8 cellular contexts compared by ENCODE assay signal in the genomic region with DNA sequence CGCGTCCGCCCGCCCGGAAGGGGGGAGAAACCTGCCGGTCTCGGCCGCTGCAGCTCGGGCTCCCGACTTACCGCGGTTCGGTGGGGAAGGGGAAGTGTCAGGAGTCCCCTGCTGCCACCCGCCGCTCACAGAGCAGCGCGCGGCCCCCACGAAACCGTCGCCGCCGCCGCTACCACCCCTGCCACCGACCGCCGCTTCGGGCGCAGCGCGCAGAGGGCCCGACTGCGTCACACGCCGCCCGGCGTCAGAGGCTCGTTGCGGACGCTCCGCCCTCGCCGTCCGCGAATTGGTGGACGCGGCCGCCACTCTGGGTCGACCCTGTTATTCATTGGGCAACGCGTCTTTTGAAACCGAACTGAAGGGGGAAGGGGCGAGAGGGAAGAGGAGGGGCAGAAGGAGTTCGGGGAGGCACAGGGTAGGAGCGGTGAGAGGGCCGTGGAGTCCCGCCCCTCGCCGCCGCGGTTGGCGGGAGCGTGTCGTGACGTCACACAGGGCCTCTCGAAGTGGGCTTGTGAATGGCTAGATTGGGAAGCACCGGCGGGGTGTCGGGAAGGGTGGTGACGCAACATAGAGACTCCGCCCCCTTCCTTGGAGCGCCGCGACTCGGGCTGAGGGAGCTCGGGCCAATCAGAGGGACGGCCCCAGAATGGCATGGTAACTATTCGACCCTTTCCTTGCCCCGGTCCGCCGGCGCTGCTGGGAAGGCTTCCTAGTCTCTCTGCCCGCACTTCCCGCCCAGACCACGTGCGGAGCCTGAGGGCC. TPM values are rescaled to one million over a fixed set of nuclear protein-coding genes. Genes with fewer than 3 reads are reported as not detected.
DNase-seq lines count a peak whose midpoint lies in the region; ATAC-seq and TF ChIP-seq lines count a peak whose summit lies in the region.

TSS of gene NUP98 (minus strand) at position 226 of the 762 bp plus-strand sequence. CDS start 15,437 bp downstream, outside the sequence.

- H3K9me2 ChIP-seq in SK-N-SH: no peaks in the 10 kb centered on the region

- TF ChIP-seq EP300 in SK-N-SH (IDR thresholded peaks at IDR 0.05; ENCODE audit: borderline replicate concordance in 1 of 2, low read depth in 1 of 2, low read length in 1 of 2) (no peak), gastroesophageal sphincter (IDR thresholded peaks at IDR 0.05) (no peak)

- H3K27me3 ChIP-seq in SK-N-SH (ENCODE audit: insufficient read depth) (no peaks in the 10 kb centered on the region), gastroesophageal sphincter (no peaks in the 10 kb centered on the region), neutrophil (no peaks in the 10 kb centered on the region)

- under 1% methylated on average over 32 of the region's 86 CpGs for WGBS in SK-N-SH (ENCODE audit: low lambda C conversion rate)
- WGBS in gastroesophageal sphincter (ENCODE audit: low coverage in 1 of 2), 2 donors: 0% methylated on average over 14 to 19 of the region's 86 CpGs

- H3K9me3 ChIP-seq in SK-N-SH: no peaks in the 10 kb centered on the region
- H3K9me3 ChIP-seq in gastroesophageal sphincter: no peaks in the 10 kb centered on the region
- no peaks in the 10 kb centered on the region for H3K9me3 ChIP-seq in neutrophil

- peaks cover 7% of the 10 kb centered on the region for H3F3A ChIP-seq in SK-N-SH (replicated peaks; ENCODE audit: insufficient read depth)

- H3K4me3 ChIP-seq in SK-N-SH (ENCODE audit: low read depth in 2 of 2, low read length in 1 of 2) (peak within 1 kb of the TSS; percentile 73 to 81), gastroesophageal sphincter (peak within 1 kb of the TSS; percentile 92 to 97), neutrophil (ENCODE audit: low read depth in 1 of 2, low read length in 1 of 2) (peak within 1 kb of the TSS; percentile 83)

- DNase-seq in GM04504 (ENCODE audit: low read depth): peak; percentile 100
- peak; percentile 96 for DNase-seq in NCI-H1048 (lab: John Stamatoyannopoulos, UW)
- peak; percentile 97 for DNase-seq in SK-N-SH
- peak; percentile 100 for DNase-seq in activated naive CD4-positive, alpha-beta T cell treated with anti-CD3 and anti-CD28 coated beads, Interleukin-2, amount 50 U/mL, for 16 hours
- DNase-seq in substantia nigra (lab: John Stamatoyannopoulos, UW): peak; percentile 89 to 100 (median 99)

- H3K4me2 ChIP-seq in SK-N-SH: peak within 1 kb of the TSS; percentile 90

- H2AFZ ChIP-seq in SK-N-SH (ENCODE audit: low read depth): peak within 1 kb of the TSS; percentile 98

- no peak for TF ChIP-seq CTCF in SK-N-SH (IDR thresholded peaks at IDR 0.05)
- peak in 2 of 4 experiments; percentile 19 to 35 for TF ChIP-seq CTCF in gastroesophageal sphincter (IDR thresholded peaks at IDR 0.05)
- TF ChIP-seq CTCF in neutrophil (IDR thresholded peaks at IDR 0.05): peak; percentile 63

- ATAC-seq in HG02571 (IDR thresholded peaks at IDR 0.05; ENCODE audit: unreplicated experiment): peak; percentile 90
- peak; percentile 94 for ATAC-seq in gastroesophageal sphincter

- CTCF ChIA-PET in SK-N-SH (lab: Yijun Ruan, JAX): interaction anchor here (0.6 to 2.3 kb wide), 3 partner anchors 11 to 57 kb away, joined by 3 to 34 read pairs (median 4); partner anchors contain the start of genes PGAP2 and STIM1

- no peak for TF ChIP-seq RAD21 in SK-N-SH (IDR thresholded peaks at IDR 0.05; ENCODE audit: low read length)

- H3K4me1 ChIP-seq in SK-N-SH (ENCODE audit: control insufficient read depth in 1 of 2, insufficient read depth in 2 of 2, low read depth in 1 of 2, low read length in 1 of 2) (peaks cover 0 to 5% of the 10 kb centered on the region in 2 experiments; a peak in 2 of 4 replicates), gastroesophageal sphincter (peaks cover 0 to 44% (median 22%) of the 10 kb centered on the region in 3 donors), neutrophil (ENCODE audit: control insufficient read depth in 1 of 2, insufficient read depth in 1 of 2, low read depth in 1 of 2, low read length in 1 of 2) (peaks cover 26 to 31% of the 10 kb centered on the region in 2 experiments)

- peak; percentile 99 for TF ChIP-seq POLR2A in gastroesophageal sphincter (IDR thresholded peaks at IDR 0.05)

- peaks cover 0 to 18% of the 10 kb centered on the region in 2 experiments for H3K36me3 ChIP-seq in SK-N-SH (replicated peaks in 1 of 2; ENCODE audit: control insufficient read depth in 1 of 2, insufficient read depth in 2 of 2, low read length in 1 of 2)
- peaks cover 0 to 22% of the 10 kb centered on the region in 2 donors for H3K36me3 ChIP-seq in gastroesophageal sphincter
- H3K36me3 ChIP-seq in neutrophil: peaks cover 25% of the 10 kb centered on the region

- H3K9ac ChIP-seq in SK-N-SH: peak within 1 kb of the TSS; percentile 95

- H3K79me2 ChIP-seq in SK-N-SH (ENCODE audit: insufficient read depth): peaks cover 57% of the 10 kb centered on the region

- POLR2A ChIA-PET in SK-N-SH (lab: Yijun Ruan, JAX): interaction anchor here (0.7 to 1.5 kb wide), 3 partner anchors 10 to 39 kb away, joined by 3 to 4 read pairs (median 3); no protein-coding TSS in a partner anchor

- peaks cover 36% of the 10 kb centered on the region for H4K20me1 ChIP-seq in SK-N-SH (ENCODE audit: insufficient read depth)

- H3K27ac ChIP-seq in SK-N-SH (ENCODE audit: low read depth in 2 of 2, low read length in 1 of 2) (peak within 1 kb of the TSS; percentile 89), gastroesophageal sphincter (peak within 1 kb of the TSS; percentile 96 to 99 (median 96)), neutrophil (peak within 1 kb of the TSS; percentile 97), substantia nigra (ENCODE audit: low read depth, low read length, poor library complexity, severe bottlenecking) (peak within 1 kb of the TSS; percentile 92)

TF ChIP-seq in SK-N-SH, 30 proteins besides CTCF, POLR2A, EP300 and RAD21 (continues in another document):
- TF ChIP-seq TAF1 (IDR thresholded peaks at IDR 0.05; ENCODE audit: borderline replicate concordance, low read depth, low read length): peak; percentile 59
- TF ChIP-seq REST (IDR thresholded peaks at IDR 0.05; ENCODE audit: low read depth, low read length): 0 out of 2 replicates have a peak, but pooled peaks have one; percentile 11
- no peak for TF ChIP-seq FOXJ3 (CRISPR knock-in tag; IDR thresholded peaks at IDR 0.05)
- peak; percentile 100 for TF ChIP-seq PBX3 (IDR thresholded peaks at IDR 0.05)
- TF ChIP-seq MXI1 (IDR thresholded peaks at IDR 0.05; ENCODE audit: low read depth, low read length): peak; percentile 87
- no peak for TF ChIP-seq SMC3 (IDR thresholded peaks at IDR 0.05; ENCODE audit: low read depth, low read length)
- TF ChIP-seq TEAD4 (IDR thresholded peaks at IDR 0.05; ENCODE audit: borderline replicate concordance, insufficient read depth): 0 out of 2 replicates have a peak, but pooled peaks have one; percentile 21
- no peak; the same call in 1 of the 2 replicates for TF ChIP-seq ELF1 (IDR thresholded peaks at IDR 0.05)
- TF ChIP-seq RCOR1 (IDR thresholded peaks at IDR 0.05; ENCODE audit: low read length): no peak
- TF ChIP-seq, protein P1, sequence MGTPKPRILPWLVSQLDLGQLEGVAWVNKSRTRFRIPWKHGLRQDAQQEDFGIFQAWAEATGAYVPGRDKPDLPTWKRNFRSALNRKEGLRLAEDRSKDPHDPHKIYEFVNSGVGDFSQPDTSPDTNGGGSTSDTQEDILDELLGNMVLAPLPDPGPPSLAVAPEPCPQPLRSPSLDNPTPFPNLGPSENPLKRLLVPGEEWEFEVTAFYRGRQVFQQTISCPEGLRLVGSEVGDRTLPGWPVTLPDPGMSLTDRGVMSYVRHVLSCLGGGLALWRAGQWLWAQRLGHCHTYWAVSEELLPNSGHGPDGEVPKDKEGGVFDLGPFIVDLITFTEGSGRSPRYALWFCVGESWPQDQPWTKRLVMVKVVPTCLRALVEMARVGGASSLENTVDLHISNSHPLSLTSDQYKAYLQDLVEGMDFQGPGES (IDR thresholded peaks at IDR 0.05; ENCODE audit: low read depth, low read length): peak; percentile 74
- TF ChIP-seq NRF1 (IDR thresholded peaks at IDR 0.05; ENCODE audit: low read depth, low read length): 0 out of 2 replicates have a peak, but pooled peaks have one; percentile 2
- peak; percentile 90 for TF ChIP-seq RFX5 (IDR thresholded peaks at IDR 0.05; ENCODE audit: low read length)

RNA-seq across cellular contexts. Expression of gene NUP98, which starts in this region (rescaled TPM):
- 56.4 and 75.6 TPM in 2 replicates for polyA plus RNA-seq in SK-N-SH (2012; rRNA removed)
- 37.1 and 49.1 TPM in 2 replicates for polyA plus RNA-seq in SK-N-SH (2012; cell fraction: cytosol; rRNA removed)
- polyA plus RNA-seq in SK-N-SH (2012; cell fraction: nucleus; rRNA removed): 137 and 139 TPM in 2 replicates
- 100 to 1,000 TPM in 2 of 4 donors, 10 to 100 TPM in 2; 72.1 to 141 (median 103) TPM for total RNA-seq in gastroesophageal sphincter

Comparison
In these comparisons a context has a peak if more than half of its experiments do, and no peak if none do; other contexts are left out.
1. Peak in every context shown above with its lines: DNase-seq, ATAC-seq, H3K4me3 ChIP-seq and H3K27ac ChIP-seq.